ENCODE assay signal across 1 cellular context in the genomic region with DNA sequence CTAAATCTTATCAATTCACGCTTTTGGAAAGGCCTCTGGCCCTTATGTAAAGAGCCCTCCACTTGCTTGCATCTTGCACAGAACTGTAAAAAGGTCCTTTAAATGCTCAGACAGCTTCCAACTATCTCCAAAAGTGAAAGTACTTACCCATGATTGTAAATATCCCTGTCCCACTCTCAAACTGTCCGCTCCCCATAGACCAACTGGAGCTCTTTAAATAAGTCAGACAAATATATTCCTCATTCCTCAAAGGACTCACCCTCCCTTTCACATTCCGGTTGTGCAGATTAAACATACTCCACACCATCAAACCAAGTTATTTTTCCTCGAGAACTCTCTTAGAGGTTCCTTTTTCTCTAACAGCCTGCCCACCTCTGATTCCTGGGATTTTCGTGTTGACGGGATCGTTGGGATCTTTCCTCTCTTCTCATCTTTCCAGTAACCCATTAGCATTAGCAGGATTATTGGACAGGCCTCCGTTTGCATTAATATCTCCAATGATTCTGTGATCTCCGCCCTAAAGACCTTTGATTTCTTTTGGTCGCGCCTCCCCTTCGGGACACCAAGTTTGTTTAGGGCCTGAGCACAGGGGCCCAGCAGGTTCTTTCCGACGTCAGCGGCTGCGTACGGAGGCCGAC.
TF ChIP-seq lines count a peak whose summit lies in the region.

No MANE protein-coding gene starts in this region.

TF ChIP-seq in HepG2, 621 proteins besides CTCF, POLR2A, EP300 and RAD21 (continued from another document and continues in another):
- TF ChIP-seq, protein P1, sequence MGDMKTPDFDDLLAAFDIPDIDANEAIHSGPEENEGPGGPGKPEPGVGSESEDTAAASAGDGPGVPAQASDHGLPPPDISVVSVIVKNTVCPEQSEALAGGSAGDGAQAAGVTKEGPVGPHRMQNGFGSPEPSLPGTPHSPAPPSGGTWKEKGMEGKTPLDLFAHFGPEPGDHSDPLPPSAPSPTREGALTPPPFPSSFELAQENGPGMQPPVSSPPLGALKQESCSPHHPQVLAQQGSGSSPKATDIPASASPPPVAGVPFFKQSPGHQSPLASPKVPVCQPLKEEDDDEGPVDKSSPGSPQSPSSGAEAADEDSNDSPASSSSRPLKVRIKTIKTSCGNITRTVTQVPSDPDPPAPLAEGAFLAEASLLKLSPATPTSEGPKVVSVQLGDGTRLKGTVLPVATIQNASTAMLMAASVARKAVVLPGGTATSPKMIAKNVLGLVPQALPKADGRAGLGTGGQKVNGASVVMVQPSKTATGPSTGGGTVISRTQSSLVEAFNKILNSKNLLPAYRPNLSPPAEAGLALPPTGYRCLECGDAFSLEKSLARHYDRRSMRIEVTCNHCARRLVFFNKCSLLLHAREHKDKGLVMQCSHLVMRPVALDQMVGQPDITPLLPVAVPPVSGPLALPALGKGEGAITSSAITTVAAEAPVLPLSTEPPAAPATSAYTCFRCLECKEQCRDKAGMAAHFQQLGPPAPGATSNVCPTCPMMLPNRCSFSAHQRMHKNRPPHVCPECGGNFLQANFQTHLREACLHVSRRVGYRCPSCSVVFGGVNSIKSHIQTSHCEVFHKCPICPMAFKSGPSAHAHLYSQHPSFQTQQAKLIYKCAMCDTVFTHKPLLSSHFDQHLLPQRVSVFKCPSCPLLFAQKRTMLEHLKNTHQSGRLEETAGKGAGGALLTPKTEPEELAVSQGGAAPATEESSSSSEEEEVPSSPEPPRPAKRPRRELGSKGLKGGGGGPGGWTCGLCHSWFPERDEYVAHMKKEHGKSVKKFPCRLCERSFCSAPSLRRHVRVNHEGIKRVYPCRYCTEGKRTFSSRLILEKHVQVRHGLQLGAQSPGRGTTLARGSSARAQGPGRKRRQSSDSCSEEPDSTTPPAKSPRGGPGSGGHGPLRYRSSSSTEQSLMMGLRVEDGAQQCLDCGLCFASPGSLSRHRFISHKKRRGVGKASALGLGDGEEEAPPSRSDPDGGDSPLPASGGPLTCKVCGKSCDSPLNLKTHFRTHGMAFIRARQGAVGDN (CRISPR knock-in tag; IDR thresholded peaks at IDR 0.05): no peak
- TF ChIP-seq, protein P2, sequence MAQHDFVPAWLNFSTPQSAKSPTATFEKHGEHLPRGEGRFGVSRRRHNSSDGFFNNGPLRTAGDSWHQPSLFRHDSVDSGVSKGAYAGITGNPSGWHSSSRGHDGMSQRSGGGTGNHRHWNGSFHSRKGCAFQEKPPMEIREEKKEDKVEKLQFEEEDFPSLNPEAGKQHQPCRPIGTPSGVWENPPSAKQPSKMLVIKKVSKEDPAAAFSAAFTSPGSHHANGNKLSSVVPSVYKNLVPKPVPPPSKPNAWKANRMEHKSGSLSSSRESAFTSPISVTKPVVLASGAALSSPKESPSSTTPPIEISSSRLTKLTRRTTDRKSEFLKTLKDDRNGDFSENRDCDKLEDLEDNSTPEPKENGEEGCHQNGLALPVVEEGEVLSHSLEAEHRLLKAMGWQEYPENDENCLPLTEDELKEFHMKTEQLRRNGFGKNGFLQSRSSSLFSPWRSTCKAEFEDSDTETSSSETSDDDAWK (CRISPR knock-in tag; IDR thresholded peaks at IDR 0.05): no peak
- no peak for TF ChIP-seq AKAP8 (CRISPR knock-in tag; IDR thresholded peaks at IDR 0.05)
- TF ChIP-seq, protein P3, sequence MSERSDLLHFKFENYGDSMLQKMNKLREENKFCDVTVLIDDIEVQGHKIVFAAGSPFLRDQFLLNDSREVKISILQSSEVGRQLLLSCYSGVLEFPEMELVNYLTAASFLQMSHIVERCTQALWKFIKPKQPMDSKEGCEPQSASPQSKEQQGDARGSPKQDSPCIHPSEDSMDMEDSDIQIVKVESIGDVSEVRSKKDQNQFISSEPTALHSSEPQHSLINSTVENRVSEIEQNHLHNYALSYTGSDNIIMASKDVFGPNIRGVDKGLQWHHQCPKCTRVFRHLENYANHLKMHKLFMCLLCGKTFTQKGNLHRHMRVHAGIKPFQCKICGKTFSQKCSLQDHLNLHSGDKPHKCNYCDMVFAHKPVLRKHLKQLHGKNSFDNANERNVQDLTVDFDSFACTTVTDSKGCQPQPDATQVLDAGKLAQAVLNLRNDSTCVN (CRISPR knock-in tag; IDR thresholded peaks at IDR 0.05; ENCODE audit: borderline replicate concordance): no peak
- no peak for TF ChIP-seq NFE2L1 (CRISPR knock-in tag; IDR thresholded peaks at IDR 0.05; ENCODE audit: borderline replicate concordance)
- peak; percentile 48; the same call in 1 of the 2 replicates for TF ChIP-seq SAFB2 (CRISPR knock-in tag; IDR thresholded peaks at IDR 0.05; ENCODE audit: borderline replicate concordance, low read depth)
- 0 out of 2 replicates have a peak, but pooled peaks have one; percentile 26 for TF ChIP-seq HNF4G (IDR thresholded peaks at IDR 0.05; ENCODE audit: borderline replicate concordance, low read depth, low read length)
- no peak for TF ChIP-seq HNF4G (CRISPR knock-in tag; IDR thresholded peaks at IDR 0.05; ENCODE audit: borderline replicate concordance, low read depth)
- no peak for TF ChIP-seq ETV5 (CRISPR knock-in tag; IDR thresholded peaks at IDR 0.05; ENCODE audit: borderline replicate concordance)
- TF ChIP-seq, protein P4, sequence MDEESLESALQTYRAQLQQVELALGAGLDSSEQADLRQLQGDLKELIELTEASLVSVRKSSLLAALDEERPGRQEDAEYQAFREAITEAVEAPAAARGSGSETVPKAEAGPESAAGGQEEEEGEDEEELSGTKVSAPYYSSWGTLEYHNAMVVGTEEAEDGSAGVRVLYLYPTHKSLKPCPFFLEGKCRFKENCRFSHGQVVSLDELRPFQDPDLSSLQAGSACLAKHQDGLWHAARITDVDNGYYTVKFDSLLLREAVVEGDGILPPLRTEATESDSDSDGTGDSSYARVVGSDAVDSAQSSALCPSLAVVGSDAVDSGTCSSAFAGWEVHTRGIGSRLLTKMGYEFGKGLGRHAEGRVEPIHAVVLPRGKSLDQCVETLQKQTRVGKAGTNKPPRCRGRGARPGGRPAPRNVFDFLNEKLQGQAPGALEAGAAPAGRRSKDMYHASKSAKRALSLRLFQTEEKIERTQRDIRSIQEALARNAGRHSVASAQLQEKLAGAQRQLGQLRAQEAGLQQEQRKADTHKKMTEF (CRISPR knock-in tag; IDR thresholded peaks at IDR 0.05): no peak
- TF ChIP-seq WIZ (CRISPR knock-in tag; IDR thresholded peaks at IDR 0.05): no peak
- no peak for TF ChIP-seq REXO4 (CRISPR knock-in tag; IDR thresholded peaks at IDR 0.05; ENCODE audit: borderline replicate concordance)
- TF ChIP-seq ZNF678 (CRISPR knock-in tag; IDR thresholded peaks at IDR 0.05): no peak
- no peak for TF ChIP-seq ZNF670 (CRISPR knock-in tag; IDR thresholded peaks at IDR 0.05; ENCODE audit: borderline replicate concordance)
- TF ChIP-seq POLR2AphosphoS2 (IDR thresholded peaks at IDR 0.05; ENCODE audit: low read depth, low read length): no peak
- 0 out of 2 replicates have a peak, but pooled peaks have one; percentile 47 for TF ChIP-seq KDM3A (CRISPR knock-in tag; IDR thresholded peaks at IDR 0.05; ENCODE audit: low read depth)
- TF ChIP-seq ELF3 (CRISPR knock-in tag; IDR thresholded peaks at IDR 0.05): 0 out of 2 replicates have a peak, but pooled peaks have one; percentile 19
- TF ChIP-seq NFIC (IDR thresholded peaks at IDR 0.05; ENCODE audit: low read length): peak; percentile 42; the same call in 1 of the 2 replicates
- no peak for TF ChIP-seq XRCC5 (optimal IDR thresholded peaks at IDR 0.05; ENCODE audit: low read length)
- no peak for TF ChIP-seq SIN3B (IDR thresholded peaks at IDR 0.05; ENCODE audit: low read length)
- TF ChIP-seq PAWR (CRISPR knock-in tag; IDR thresholded peaks at IDR 0.05; ENCODE audit: borderline replicate concordance): no peak
- TF ChIP-seq NBN (conservative IDR thresholded peaks at IDR 0.05): no peak
- 0 out of 2 replicates have a peak, but pooled peaks have one; percentile 6 for TF ChIP-seq ZNF772 (CRISPR knock-in tag; IDR thresholded peaks at IDR 0.05)
- no peak for TF ChIP-seq PAF1 (CRISPR knock-in tag; IDR thresholded peaks at IDR 0.05)
- TF ChIP-seq, protein P5, sequence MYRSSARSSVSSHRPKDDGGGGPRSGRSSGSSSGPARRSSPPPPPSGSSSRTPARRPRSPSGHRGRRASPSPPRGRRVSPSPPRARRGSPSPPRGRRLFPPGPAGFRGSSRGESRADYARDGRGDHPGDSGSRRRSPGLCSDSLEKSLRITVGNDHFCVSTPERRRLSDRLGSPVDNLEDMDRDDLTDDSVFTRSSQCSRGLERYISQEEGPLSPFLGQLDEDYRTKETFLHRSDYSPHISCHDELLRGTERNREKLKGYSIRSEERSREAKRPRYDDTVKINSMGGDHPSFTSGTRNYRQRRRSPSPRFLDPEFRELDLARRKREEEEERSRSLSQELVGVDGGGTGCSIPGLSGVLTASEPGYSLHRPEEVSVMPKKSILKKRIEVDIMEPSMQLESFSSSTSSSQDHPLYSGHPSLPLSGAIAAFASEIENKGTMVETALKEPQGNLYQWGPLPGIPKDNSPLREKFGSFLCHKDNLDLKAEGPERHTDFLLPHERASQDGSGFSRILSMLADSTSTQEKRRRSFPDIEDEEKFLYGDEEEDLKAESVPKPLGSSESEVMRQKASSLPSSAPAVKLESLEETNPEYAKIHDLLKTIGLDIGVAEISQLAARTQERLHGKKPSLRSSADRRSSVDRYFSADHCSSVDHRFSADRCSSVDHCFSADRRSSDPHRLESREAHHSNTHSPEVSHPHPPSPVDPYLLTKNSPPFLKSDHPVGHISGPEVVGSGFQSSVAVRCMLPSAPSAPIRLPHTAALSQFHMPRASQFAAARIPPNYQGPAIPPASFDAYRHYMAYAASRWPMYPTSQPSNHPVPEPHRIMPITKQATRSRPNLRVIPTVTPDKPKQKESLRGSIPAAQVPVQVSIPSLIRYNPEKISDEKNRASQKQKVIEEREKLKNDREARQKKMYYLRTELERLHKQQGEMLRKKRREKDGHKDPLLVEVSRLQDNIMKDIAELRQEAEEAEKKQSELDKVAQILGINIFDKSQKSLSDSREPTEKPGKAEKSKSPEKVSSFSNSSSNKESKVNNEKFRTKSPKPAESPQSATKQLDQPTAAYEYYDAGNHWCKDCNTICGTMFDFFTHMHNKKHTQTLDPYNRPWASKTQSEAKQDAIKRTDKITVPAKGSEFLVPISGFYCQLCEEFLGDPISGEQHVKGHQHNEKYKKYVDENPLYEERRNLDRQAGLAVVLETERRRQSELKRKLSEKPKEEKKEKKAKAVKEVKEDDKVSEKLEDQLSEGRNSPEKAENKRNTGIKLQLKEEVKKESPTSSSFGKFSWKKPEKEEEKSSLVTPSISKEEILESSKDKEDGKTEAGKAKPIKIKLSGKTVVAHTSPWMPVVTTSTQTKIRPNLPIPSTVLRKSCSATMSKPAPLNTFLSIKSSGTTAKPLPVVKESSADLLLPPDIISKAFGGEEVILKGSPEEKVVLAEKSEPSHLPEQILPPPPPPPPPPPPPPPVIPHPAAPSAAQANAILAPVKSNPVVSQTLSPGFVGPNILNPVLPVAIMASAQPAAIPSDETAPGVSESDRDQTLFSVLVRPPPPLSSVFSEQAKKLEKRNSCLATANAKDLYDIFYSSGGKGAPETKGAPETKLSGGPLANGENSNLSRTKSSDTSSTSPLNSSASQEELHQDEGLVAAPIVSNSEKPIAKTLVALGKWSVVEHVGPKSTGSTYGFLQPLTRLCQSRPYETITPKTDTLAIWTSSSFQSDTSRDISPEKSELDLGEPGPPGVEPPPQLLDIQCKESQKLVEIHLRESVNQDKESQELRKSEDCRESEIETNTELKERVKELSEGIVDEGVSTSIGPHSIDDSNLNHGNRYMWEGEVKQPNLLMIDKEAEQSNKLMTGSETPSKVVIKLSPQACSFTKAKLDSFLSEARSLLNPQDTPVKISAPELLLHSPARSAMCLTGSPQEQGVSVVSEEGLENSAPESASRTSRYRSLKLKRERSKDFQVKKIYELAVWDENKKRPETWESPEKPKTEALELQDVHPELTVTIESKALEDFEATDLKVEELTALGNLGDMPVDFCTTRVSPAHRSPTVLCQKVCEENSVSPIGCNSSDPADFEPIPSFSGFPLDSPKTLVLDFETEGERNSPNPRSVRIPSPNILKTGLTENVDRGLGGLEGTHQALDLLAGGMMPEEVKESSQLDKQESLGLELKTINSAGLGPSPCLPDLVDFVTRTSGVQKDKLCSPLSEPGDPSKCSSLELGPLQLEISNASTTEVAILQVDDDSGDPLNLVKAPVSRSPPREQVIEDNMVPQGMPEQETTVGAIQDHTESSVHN (CRISPR knock-in tag; IDR thresholded peaks at IDR 0.05): no peak
- TF ChIP-seq ZNF136 (CRISPR knock-in tag; IDR thresholded peaks at IDR 0.05; ENCODE audit: low read depth): no peak
- TF ChIP-seq SRSF9 (IDR thresholded peaks at IDR 0.05; ENCODE audit: borderline replicate concordance, insufficient read depth, low read depth, low read length, poor library complexity, severe bottlenecking): no peak
- TF ChIP-seq REL (CRISPR knock-in tag; conservative IDR thresholded peaks at IDR 0.05): no peak
- TF ChIP-seq ZSCAN12 (CRISPR knock-in tag; IDR thresholded peaks at IDR 0.05): no peak
- TF ChIP-seq YEATS4 (CRISPR knock-in tag; IDR thresholded peaks at IDR 0.05; ENCODE audit: borderline replicate concordance): no peak
- no peak for TF ChIP-seq ZFP36 (IDR thresholded peaks at IDR 0.05; ENCODE audit: borderline replicate concordance, low read depth, low read length, partially characterized antibody)
- TF ChIP-seq, protein P6, sequence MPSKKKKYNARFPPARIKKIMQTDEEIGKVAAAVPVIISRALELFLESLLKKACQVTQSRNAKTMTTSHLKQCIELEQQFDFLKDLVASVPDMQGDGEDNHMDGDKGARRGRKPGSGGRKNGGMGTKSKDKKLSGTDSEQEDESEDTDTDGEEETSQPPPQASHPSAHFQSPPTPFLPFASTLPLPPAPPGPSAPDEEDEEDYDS (CRISPR knock-in tag; IDR thresholded peaks at IDR 0.05): no peak
- TF ChIP-seq KMT2B (CRISPR knock-in tag; IDR thresholded peaks at IDR 0.05): no peak
- no peak for TF ChIP-seq ZNF296 (CRISPR knock-in tag; conservative IDR thresholded peaks at IDR 0.05)
- TF ChIP-seq ZBTB20 (CRISPR knock-in tag; IDR thresholded peaks at IDR 0.05; ENCODE audit: borderline replicate concordance, low read depth): no peak
- TF ChIP-seq ZNF232 (CRISPR knock-in tag; IDR thresholded peaks at IDR 0.05; ENCODE audit: borderline replicate concordance): no peak
- no peak; a peak in 1 of 4 replicates for TF ChIP-seq KLF16 (CRISPR knock-in tag; IDR thresholded peaks at IDR 0.05)
- no peak for TF ChIP-seq ZNF350 (CRISPR knock-in tag; IDR thresholded peaks at IDR 0.05; ENCODE audit: borderline replicate concordance, low read depth)
